ENCODE assay signal across 8 cellular contexts in genomic region chr5:160188151-160188967, GRCh38. TPM values are rescaled to one million over a fixed set of nuclear protein-coding genes. Genes with fewer than 3 reads are reported as not detected.
A peak's percentile ranks its signal among the peaks of the same experiment; 100 is the strongest.
DNase-seq lines count a peak whose midpoint lies in the region; ATAC-seq lines count a peak whose summit lies in the region.

No MANE protein-coding gene starts in this region.

- peak; percentile 13 for DNase-seq in NCI-H2171 treated with DMSO at 0.1 percent for 48 hours (lab: John Stamatoyannopoulos, UW)
- no peak for DNase-seq in NCI-H2171 (lab: John Stamatoyannopoulos, UW)
- peak; percentile 16 for DNase-seq in NOMO-1 treated with dmso at 0.1 percent for 144 hours (lab: John Stamatoyannopoulos, UW; ENCODE audit: unreplicated experiment)
- peak; percentile 59 for DNase-seq in epidermal melanocyte (ENCODE audit: insufficient read length, low spot score)
- DNase-seq in mucosa of gallbladder (ENCODE audit: low spot score): peak; percentile 42
- DNase-seq in SHP77 (lab: John Stamatoyannopoulos, UW): no peak

- no peak for ATAC-seq in GM21526 (IDR thresholded peaks at IDR 0.05; ENCODE audit: low FRiP score, unreplicated experiment)
- ATAC-seq in HG02938 (IDR thresholded peaks at IDR 0.05; ENCODE audit: unreplicated experiment): no peak

RNA-seq across cellular contexts. Expression of gene FABP6, which starts 40.9 kb away (rescaled TPM):
- not detected for total RNA-seq in mucosa of gallbladder

Comparison
In these comparisons a context has a peak if more than half of its experiments do, and no peak if none do; other contexts are left out.
1. DNase-seq: peak in NCI-H2171 treated with DMSO at 0.1 percent for 48 hours (single experiment), NOMO-1 treated with dmso at 0.1 percent for 144 hours (single experiment), epidermal melanocyte (single experiment) and mucosa of gallbladder (single experiment); none in NCI-H2171 (single experiment) and SHP77 (0 of 2).